19 cellular contexts compared by ENCODE assay signal in genomic region chr5:180399391-180399790, GRCh38. TPM values are rescaled to one million over a fixed set of nuclear protein-coding genes. Genes with fewer than 3 reads are reported as not detected.
A peak's percentile ranks its signal among the peaks of the same experiment; 100 is the strongest.
DNase-seq lines count a peak whose midpoint lies in the region; FAIRE-seq and TF ChIP-seq lines count a peak whose summit lies in the region.
"Had no signal": no experiment of that assay in that cellular context is flagged by ENCODE, and none has a peak within 500 bp of the region (broad histone marks: within the 10 kb centered on the region; RNA-seq: fewer than 3 reads in every experiment).

No MANE protein-coding gene starts in this region.

- no peaks in the 10 kb centered on the region for H3K79me1 ChIP-seq in mesendoderm (ENCODE audit: low read length)

- DNase-seq in GM13976 (ENCODE audit: low spot score), result peak; percentile 17
- no peak for DNase-seq in NT2/D1 (ENCODE audit: low read depth, low spot score)
- no peak for DNase-seq in mesendoderm
- DNase-seq in spleen, result peak; percentile 29
- DNase-seq in H54 (ENCODE audit: insufficient read length, low spot score), result no peak
- no peak for DNase-seq in DMS114 treated with DMSO at 0.1 percent for 48 hours (lab: John Stamatoyannopoulos, UW; ENCODE audit: unreplicated experiment)
- DNase-seq in DMS153 (lab: John Stamatoyannopoulos, UW), result no peak
- DNase-seq: ACHN; H9; NCI-H1436; NCI-H2029 treated with DMSO at 0.1 percent for 48 hours; NCI-H2171 treated with DMSO at 0.1 percent for 48 hours; NCI-H446 treated with DMSO at 0.1 percent for 48 hours; NK-92 treated with Interleukin-12 subunit alpha and Interleukin-12 subunit beta, amount 100 ng/mL, for 24 hours; OCI-M1; SHP77 treated with DMSO at 0.1 percent for 48 hours had no signal

- H3K9ac ChIP-seq in NT2/D1 (ENCODE audit: insufficient read length, low read depth) (peak overlapping the region; percentile 32), mesendoderm (ENCODE audit: low read length) (no peak overlapping the region)

- intact Hi-C loops in spleen (cut with DNase I; ENCODE audit: low total_unique reads), result no loop called here

- no peak overlapping the region for H3K4ac ChIP-seq in mesendoderm (ENCODE audit: low read depth, low read length)

- H3K4me2 ChIP-seq in mesendoderm (ENCODE audit: low read length), result no peak overlapping the region

- H3K36me3 ChIP-seq in NT2/D1 (ENCODE audit: insufficient read depth, insufficient read length, low read length) (no peaks in the 10 kb centered on the region), mesendoderm (ENCODE audit: control insufficient read depth, insufficient read depth, low read length) (no peaks in the 10 kb centered on the region), spleen (no peaks in the 10 kb centered on the region)

- in situ Hi-C loops in GM13976 (cut with MboI; ENCODE audit: low sequenced_read_pairs, unreplicated experiment), result no loop called here

- H2BK15ac ChIP-seq in mesendoderm (replicated peaks; ENCODE audit: low read depth), result no peak overlapping the region

- no peak overlapping the region for H2BK5ac ChIP-seq in mesendoderm (ENCODE audit: low read length)

- peaks cover 5% of the 10 kb centered on the region for H3K4me1 ChIP-seq in NT2/D1 (ENCODE audit: insufficient read depth, insufficient read length)
- no peaks in the 10 kb centered on the region for H3K4me1 ChIP-seq in mesendoderm (ENCODE audit: control insufficient read depth, low read depth, low read length)
- H3K4me1 ChIP-seq in spleen, result no peaks in the 10 kb centered on the region

- no peak overlapping the region for H4K5ac ChIP-seq in mesendoderm (ENCODE audit: low read length)

- peak overlapping the region; percentile 25 for H3K56ac ChIP-seq in mesendoderm (ENCODE audit: low read length)

- H3K4me3 ChIP-seq in NT2/D1 (ENCODE audit: insufficient read length, low read depth) (no peak overlapping the region), mesendoderm (ENCODE audit: low read length) (no peak overlapping the region), spleen (no peak overlapping the region)
- H3K4me3 ChIP-seq: GM12878 had no signal

- FAIRE-seq in H54 (lab: Jason Lieb, UNC), result no peak
- FAIRE-seq: GM12878, HTR-8/SVneo had no signal

- H3K27me3 ChIP-seq in NT2/D1 (ENCODE audit: insufficient read depth, insufficient read length) (no peaks in the 10 kb centered on the region), mesendoderm (ENCODE audit: insufficient read depth, low read length, poor library complexity) (no peaks in the 10 kb centered on the region), spleen (replicated peaks in 1 of 7) (peaks cover 0 to 15% (median 0%) of the 10 kb centered on the region in 7 donors)

- no peak overlapping the region for H3K23ac ChIP-seq in mesendoderm (ENCODE audit: low read length)

- H2AK5ac ChIP-seq in mesendoderm (ENCODE audit: low read length), result no peak overlapping the region

- H3K9me3 ChIP-seq in NT2/D1 (ENCODE audit: insufficient read depth, low read length), result no peaks in the 10 kb centered on the region; the same call in 1 of the 2 replicates
- peaks cover 0 to 18% (median 0%) of the 10 kb centered on the region in 8 donors for H3K9me3 ChIP-seq in spleen

- no peaks in the 10 kb centered on the region for H3K79me2 ChIP-seq in mesendoderm (ENCODE audit: control insufficient read depth, insufficient read depth, low read length)

- H4K8ac ChIP-seq in mesendoderm (ENCODE audit: low read depth, low read length), result no peak overlapping the region

- no peak overlapping the region for H2BK120ac ChIP-seq in mesendoderm (ENCODE audit: low read depth, low read length)

- TF ChIP-seq CTCF in GM13976 (IDR thresholded peaks at IDR 0.05; ENCODE audit: borderline replicate concordance, control extremely low read depth, extremely low read depth, insufficient read depth, missing control alignments) (no peak), spleen (IDR thresholded peaks at IDR 0.05 in 8 of 11, conservative IDR thresholded peaks at IDR 0.05 in 3 of 11) (no peak)

- H3K18ac ChIP-seq in mesendoderm (ENCODE audit: low read length), result no peak overlapping the region

- no CpG with 5 or more reads among the region's 12 CpGs for WGBS in mesendoderm (ENCODE audit: extremely low coverage, insufficient coverage, low lambda C conversion rate)
- 87 to 94% (median 88%) methylated on average over 11 to 12 of the region's 12 CpGs for WGBS in spleen, 5 donors

- TF ChIP-seq POLR2A in spleen (IDR thresholded peaks at IDR 0.05) (no peak), H54 (IDR thresholded peaks at IDR 0.05; ENCODE audit: low read depth, low read length) (no peak)

- H3K27ac ChIP-seq in mesendoderm (ENCODE audit: low read depth, low read length), result no peak overlapping the region
- H3K27ac ChIP-seq in spleen, result no peak overlapping the region
- H3K27ac ChIP-seq: HL-60 had no signal

RNA-seq across cellular contexts. Expression of gene GFPT2, which starts 46.3 kb away (rescaled TPM):
- 41.2 TPM for polyA plus RNA-seq in mesendoderm (2013, experiment 1 of 2)
- 42.6 TPM for polyA plus RNA-seq in mesendoderm (2013, experiment 2 of 2)
- 1 to 10 TPM; 1.2 to 4.7 (median 2.0) TPM for total RNA-seq in spleen
- 1 to 10 TPM; 1.2 to 1.5 (median 1.5) TPM for polyA plus RNA-seq in spleen

Comparison
In these comparisons a context has a peak if more than half of its experiments do, and no peak if none do; other contexts are left out.
1. DNase-seq: peak in GM13976 (single experiment) and spleen (single experiment); none in NT2/D1 (single experiment), mesendoderm (single experiment), H54 (single experiment), DMS114 treated with DMSO at 0.1 percent for 48 hours (single experiment) and DMS153 (single experiment).